13 cellular contexts compared by ENCODE assay signal in the genomic region with DNA sequence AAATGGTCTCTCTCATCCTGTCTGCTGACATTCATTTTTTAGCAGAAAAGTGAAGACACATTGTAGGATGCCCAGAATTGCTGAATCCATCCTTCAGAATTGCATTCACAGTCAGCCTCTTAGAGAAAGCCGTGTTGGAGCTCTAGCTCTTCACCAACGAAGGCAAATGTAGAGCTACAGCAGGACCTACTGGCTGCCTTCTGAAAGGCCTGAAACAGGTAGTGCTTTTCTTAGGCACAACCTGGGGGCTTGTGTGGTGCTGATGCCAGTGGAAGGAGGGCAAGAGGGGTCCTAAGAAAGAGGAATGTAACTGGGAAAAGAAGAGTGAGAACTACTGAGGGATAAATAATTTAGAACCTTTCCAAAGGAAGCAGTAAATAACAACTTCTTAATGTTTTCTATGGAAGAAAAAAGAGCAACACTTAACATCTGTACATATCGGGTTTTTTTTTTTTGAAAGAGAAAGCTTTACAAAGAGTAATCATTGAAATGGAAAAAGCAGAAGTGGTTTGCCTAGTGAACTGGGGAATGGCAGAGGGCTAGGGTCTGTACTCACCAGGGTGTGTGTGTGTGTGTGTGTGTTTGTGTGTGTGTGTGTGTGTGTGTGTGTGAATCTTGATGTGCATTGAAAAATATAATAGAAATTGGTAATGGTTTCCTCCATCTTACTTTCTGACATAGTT.
DNase-seq lines count a peak whose midpoint lies in the region; ATAC-seq, FAIRE-seq and TF ChIP-seq lines count a peak whose summit lies in the region.
"Had no signal": no experiment of that assay in that cellular context is flagged by ENCODE, and none has a peak within 500 bp of the region (broad histone marks: within the 10 kb centered on the region; RNA-seq: fewer than 3 reads in every experiment).

No MANE protein-coding gene starts in this region.

- intact Hi-C loops in thyroid gland (cut with DNase I) = no loop called here

- no peaks in the 10 kb centered on the region for H3K9me2 ChIP-seq in OCI-LY1 (ENCODE audit: low read depth, low read length)

- TF ChIP-seq POLR2A in thyroid gland (IDR thresholded peaks at IDR 0.05) (no peak), tibial nerve (IDR thresholded peaks at IDR 0.05) (no peak)

- H3K79me2 ChIP-seq in DND-41 (ENCODE audit: insufficient read depth, low read length) = no peaks in the 10 kb centered on the region
- no peaks in the 10 kb centered on the region for H3K79me2 ChIP-seq in OCI-LY1 (ENCODE audit: insufficient read depth, low read length)

- H3K27ac ChIP-seq in DND-41 (ENCODE audit: low read length) (peak overlapping the region; percentile 2; the same call in 1 of the 2 replicates), OCI-LY1 (ENCODE audit: low read depth, low read length, poor library complexity, severe bottlenecking) (peak overlapping the region; percentile 70), thyroid gland (no peak overlapping the region), tibial nerve (no peak overlapping the region)
- H3K27ac ChIP-seq: C4-2B had no signal

- WGBS in thyroid gland, 2 donors = 34 to 45% methylated on average over 3 of the region's 3 CpGs
- 64 to 70% methylated on average over 3 of the region's 3 CpGs for WGBS in tibial nerve, 2 donors

- H3K9me3 ChIP-seq in DND-41 (ENCODE audit: insufficient read depth, low read length, severe bottlenecking) (no peaks in the 10 kb centered on the region), OCI-LY1 (ENCODE audit: low read length) (no peaks in the 10 kb centered on the region), thyroid gland (no peaks in the 10 kb centered on the region), tibial nerve (no peaks in the 10 kb centered on the region)

- TF ChIP-seq CTCF in DND-41 (IDR thresholded peaks at IDR 0.05; ENCODE audit: borderline replicate concordance, extremely low read depth, low read length, poor library complexity, severe bottlenecking) (peak; percentile 40), OCI-LY1 (IDR thresholded peaks at IDR 0.05; ENCODE audit: low read length) (peak; percentile 46), thyroid gland (IDR thresholded peaks at IDR 0.05) (no peak), tibial nerve (IDR thresholded peaks at IDR 0.05) (no peak)

- peak overlapping the region; percentile 20; the same call in 1 of the 2 replicates for H2AFZ ChIP-seq in DND-41 (ENCODE audit: low read depth, low read length)
- H2AFZ ChIP-seq in OCI-LY1 (ENCODE audit: low read length) = no peak overlapping the region

- H3K4me3 ChIP-seq in DND-41 (ENCODE audit: low read depth in 1 of 2, low read length in 2 of 2) (no peak overlapping the region), OCI-LY1 (ENCODE audit: low read depth, low read length, poor library complexity, severe bottlenecking) (peak overlapping the region; percentile 30), thyroid gland (replicated peaks in 1 of 3) (no peak overlapping the region), tibial nerve (no peak overlapping the region)

- H3K27me3 ChIP-seq in DND-41 (ENCODE audit: insufficient read depth, low read length, poor library complexity) (no peaks in the 10 kb centered on the region), OCI-LY1 (ENCODE audit: insufficient read depth, low read length) (no peaks in the 10 kb centered on the region), thyroid gland (no peaks in the 10 kb centered on the region), tibial nerve (no peaks in the 10 kb centered on the region)

- no peaks in the 10 kb centered on the region for H4K20me1 ChIP-seq in DND-41 (ENCODE audit: insufficient read depth, low read length)
- H4K20me1 ChIP-seq in OCI-LY1 (ENCODE audit: insufficient read depth, low read length) = no peaks in the 10 kb centered on the region

- H3K4me1 ChIP-seq in DND-41 (ENCODE audit: insufficient read depth, low read length) (peaks cover 22% of the 10 kb centered on the region), OCI-LY1 (ENCODE audit: insufficient read depth, low read length, severe bottlenecking) (peaks cover 24% of the 10 kb centered on the region), thyroid gland (no peaks in the 10 kb centered on the region), tibial nerve (no peaks in the 10 kb centered on the region)

- H3K4me2 ChIP-seq in DND-41 (ENCODE audit: insufficient read depth, low read length) (no peak overlapping the region), OCI-LY1 (ENCODE audit: low read length) (peak overlapping the region; percentile 53)

- TF ChIP-seq EP300 in tibial nerve (IDR thresholded peaks at IDR 0.05) = no peak

- no peak for FAIRE-seq in HTR-8/SVneo (lab: Jason Lieb, UNC)

- H3K9ac ChIP-seq in DND-41 (ENCODE audit: low read depth, low read length) = no peak overlapping the region
- no peak overlapping the region; the same call in 1 of the 2 replicates for H3K9ac ChIP-seq in OCI-LY1 (ENCODE audit: low read length)

- DNase-seq in DND-41 = no peak
- no peak for DNase-seq in thyroid gland
- no peak for DNase-seq in tibial nerve (ENCODE audit: low spot score in 2 of 2)
- DNase-seq in HTR-8/SVneo (ENCODE audit: insufficient read length, low spot score) = no peak
- no peak for DNase-seq in NCI-H2171 (lab: John Stamatoyannopoulos, UW)
- DNase-seq: hippocampal formation, IMR-90, retina, T-helper 2 cell had no signal

- no peaks in the 10 kb centered on the region for H3F3A ChIP-seq in OCI-LY1 (ENCODE audit: insufficient read depth, low read length)

- ATAC-seq in DND-41 (ENCODE audit: insufficient read depth, low read depth) (no peak), GM19438 (IDR thresholded peaks at IDR 0.05; ENCODE audit: low read depth, unreplicated experiment) (peak; percentile 94), HG03060 (IDR thresholded peaks at IDR 0.05; ENCODE audit: low read depth, unreplicated experiment) (peak; percentile 98)

- no peaks in the 10 kb centered on the region for H3K36me3 ChIP-seq in DND-41 (ENCODE audit: insufficient read depth, low read length)
- H3K36me3 ChIP-seq in OCI-LY1 (ENCODE audit: insufficient read depth, low read length) = no peaks in the 10 kb centered on the region
- H3K36me3 ChIP-seq in thyroid gland = no peaks in the 10 kb centered on the region
- no peaks in the 10 kb centered on the region for H3K36me3 ChIP-seq in tibial nerve

Comparison
In these comparisons a context has a peak if more than half of its experiments do, and no peak if none do; other contexts are left out.
1. H3K27ac ChIP-seq: peak in DND-41 (single experiment) and OCI-LY1 (single experiment); none in thyroid gland (0 of 3) and tibial nerve (0 of 4).
2. CTCF ChIP-seq: peak in DND-41 (single experiment) and OCI-LY1 (single experiment); none in thyroid gland (0 of 6) and tibial nerve (0 of 5).